In the genomic region with DNA sequence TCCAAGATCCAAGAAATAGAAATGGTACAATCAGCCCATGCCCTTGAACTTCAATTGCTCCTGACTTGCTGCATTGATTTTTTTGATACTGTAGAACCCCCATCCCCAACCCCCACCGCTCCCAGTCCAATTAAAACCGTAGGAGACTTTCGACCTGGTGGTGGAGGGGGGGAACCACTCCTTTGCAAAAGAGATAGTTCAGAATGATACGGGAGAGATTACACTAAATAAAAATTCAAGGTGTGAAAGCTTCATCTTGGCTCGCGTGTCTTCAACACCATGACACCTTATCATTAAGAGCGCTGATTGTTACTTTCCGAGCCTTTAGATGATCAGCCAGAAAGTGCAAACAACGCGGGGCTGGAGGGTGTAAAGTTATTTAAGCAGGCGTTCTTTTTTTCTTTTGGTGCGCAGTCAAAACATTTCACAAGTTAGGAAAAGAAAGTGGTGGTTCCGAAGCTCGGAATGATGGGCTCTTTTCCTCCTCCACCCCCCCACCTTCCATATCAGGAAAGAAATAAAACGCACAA, we compare ENCODE assay signal across 10 cellular contexts. TPM values are rescaled to one million over a fixed set of nuclear protein-coding genes. Genes with fewer than 3 reads are reported as not detected.
DNase-seq lines count a peak whose midpoint lies in the region; ATAC-seq and TF ChIP-seq lines count a peak whose summit lies in the region.
"Had no signal": no experiment of that assay in that cellular context is flagged by ENCODE, and none has a peak within 500 bp of the region (broad histone marks: within the 10 kb centered on the region; RNA-seq: fewer than 3 reads in every experiment).

No MANE protein-coding gene starts in this region.

- H3K27me3 ChIP-seq in DND-41 (ENCODE audit: insufficient read depth, low read length, poor library complexity): no peaks in the 10 kb centered on the region
- H3K27me3 ChIP-seq in Peyer's patch: no peaks in the 10 kb centered on the region
- H3K27me3 ChIP-seq in gastroesophageal sphincter: no peaks in the 10 kb centered on the region

- TF ChIP-seq EP300 in gastroesophageal sphincter (IDR thresholded peaks at IDR 0.05): no peak

- 0 to 1% methylated on average over 9 to 15 of the region's 15 CpGs for WGBS in gastroesophageal sphincter (ENCODE audit: low coverage in 1 of 2), 2 donors

- H3K4me3 ChIP-seq in DND-41 (ENCODE audit: low read depth in 1 of 2, low read length in 2 of 2): peak overlapping the region in 1 of 2 experiments; percentile 63; a peak in 2 of 4 replicates
- H3K4me3 ChIP-seq in Peyer's patch: peak overlapping the region; percentile 24 to 78 (median 50)
- H3K4me3 ChIP-seq in gastroesophageal sphincter: peak overlapping the region; percentile 84 to 92

- peaks cover 24% of the 10 kb centered on the region for H3K4me1 ChIP-seq in DND-41 (ENCODE audit: insufficient read depth, low read length)
- peaks cover 0 to 6% (median 0%) of the 10 kb centered on the region in 4 donors for H3K4me1 ChIP-seq in Peyer's patch
- peaks cover 0 to 30% (median 0%) of the 10 kb centered on the region in 3 donors for H3K4me1 ChIP-seq in gastroesophageal sphincter

- no peak for DNase-seq in DND-41
- DNase-seq in Peyer's patch: no peak
- DNase-seq in pons (ENCODE audit: low spot score): peak; percentile 65
- DNase-seq in kidney glomerular epithelial cell (lab: John Stamatoyannopoulos, UW): no peak
- DNase-seq in NCI-H1092 treated with DMSO at 0.1 percent for 48 hours (lab: John Stamatoyannopoulos, UW): no peak
- DNase-seq: activated CD4-positive, CD25-positive, alpha-beta regulatory T cell treated with anti-CD3 and anti-CD28 coated beads, Interleukin-2, amount 50 U/mL, for 72 hours; KG1 had no signal

- no peaks in the 10 kb centered on the region for H4K20me1 ChIP-seq in DND-41 (ENCODE audit: insufficient read depth, low read length)

- no peaks in the 10 kb centered on the region for H3K36me3 ChIP-seq in DND-41 (ENCODE audit: insufficient read depth, low read length)
- no peaks in the 10 kb centered on the region for H3K36me3 ChIP-seq in Peyer's patch
- no peaks in the 10 kb centered on the region for H3K36me3 ChIP-seq in gastroesophageal sphincter

- H3K79me2 ChIP-seq in DND-41 (ENCODE audit: insufficient read depth, low read length): peaks cover 6% of the 10 kb centered on the region

- H2AFZ ChIP-seq in DND-41 (ENCODE audit: low read depth, low read length): no peak overlapping the region

- ATAC-seq in DND-41 (ENCODE audit: insufficient read depth, low read depth) (no peak), gastroesophageal sphincter (no peak), GM21367 (IDR thresholded peaks at IDR 0.05; ENCODE audit: unreplicated experiment) (no peak)
- ATAC-seq in activated CD4-positive, CD25-positive, alpha-beta regulatory T cell treated with anti-CD3 and anti-CD28 coated beads, Interleukin-2, amount 50 U/mL, for 24 hours: no peak

- TF ChIP-seq CTCF in DND-41 (IDR thresholded peaks at IDR 0.05; ENCODE audit: borderline replicate concordance, extremely low read depth, low read length, poor library complexity, severe bottlenecking) (no peak), Peyer's patch (IDR thresholded peaks at IDR 0.05) (no peak), gastroesophageal sphincter (IDR thresholded peaks at IDR 0.05) (no peak)

- 0 out of 2 replicates have a peak overlapping the region, but pooled peaks have one; percentile 66 for H3K4me2 ChIP-seq in DND-41 (ENCODE audit: insufficient read depth, low read length)

- H3K27ac ChIP-seq in DND-41 (ENCODE audit: low read length) (no peak overlapping the region), Peyer's patch (peak overlapping the region in 3 of 4 donors; percentile 50 to 75 (median 57)), gastroesophageal sphincter (peak overlapping the region; percentile 82 to 92 (median 87))

- H3K9me3 ChIP-seq in DND-41 (ENCODE audit: insufficient read depth, low read length, severe bottlenecking): no peaks in the 10 kb centered on the region
- no peaks in the 10 kb centered on the region for H3K9me3 ChIP-seq in Peyer's patch
- H3K9me3 ChIP-seq in gastroesophageal sphincter: no peaks in the 10 kb centered on the region

- H3K9ac ChIP-seq in DND-41 (ENCODE audit: low read depth, low read length): no peak overlapping the region

- TF ChIP-seq POLR2A in Peyer's patch (IDR thresholded peaks at IDR 0.05) (no peak), gastroesophageal sphincter (IDR thresholded peaks at IDR 0.05) (no peak)

RNA-seq across cellular contexts. Expression of a gene that starts 1.3 kb away (rescaled TPM):
- 10 to 100 TPM; 16.1 to 39.6 (median 25.5) TPM for total RNA-seq in Peyer's patch
- 10 to 100 TPM; 19.1 to 57.9 (median 35.6) TPM for total RNA-seq in gastroesophageal sphincter
